ENCODE assay signal across 10 cellular contexts in the genomic region with DNA sequence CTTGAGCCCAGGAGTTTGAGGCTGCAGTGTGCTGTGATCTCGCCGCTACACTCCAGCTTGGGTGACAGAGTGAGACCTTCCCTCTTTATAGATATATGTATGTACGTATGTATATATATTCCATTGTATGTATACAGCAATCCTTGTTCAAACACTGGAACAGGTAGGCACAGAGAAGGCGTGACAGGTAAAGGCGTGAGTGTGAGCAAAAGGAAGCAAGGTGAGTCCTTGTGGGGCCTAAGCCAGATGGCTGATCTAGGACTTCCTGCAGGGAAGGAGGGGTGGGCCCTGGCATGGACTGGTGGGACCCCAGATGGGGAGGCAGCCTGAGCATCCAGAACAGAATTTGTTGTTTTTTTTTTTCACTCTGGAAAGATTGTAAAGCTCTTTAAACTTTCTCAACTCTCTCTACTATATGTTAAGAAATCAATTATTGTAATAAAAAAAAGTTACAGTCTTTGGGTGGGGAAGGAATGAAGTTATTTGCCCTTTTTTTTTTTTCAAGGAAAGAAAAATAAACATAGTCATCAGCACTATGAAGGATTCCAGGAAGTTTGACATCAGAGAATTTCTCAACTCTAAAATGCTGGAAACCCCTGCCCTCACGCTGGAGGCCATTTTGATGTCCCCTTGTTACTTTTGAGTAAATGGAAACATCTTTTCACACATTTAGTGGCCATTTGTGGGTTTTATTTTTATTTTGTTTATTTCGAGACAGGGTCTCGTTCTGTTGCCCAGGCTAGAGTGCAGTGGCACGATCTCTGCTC. TPM values are rescaled to one million over a fixed set of nuclear protein-coding genes. Genes with fewer than 3 reads are reported as not detected.
A peak's percentile ranks its signal among the peaks of the same experiment; 100 is the strongest.
DNase-seq lines count a peak whose midpoint lies in the region; ATAC-seq, FAIRE-seq and TF ChIP-seq lines count a peak whose summit lies in the region.
"Had no signal": no experiment of that assay in that cellular context is flagged by ENCODE, and none has a peak within 500 bp of the region (broad histone marks: within the 10 kb centered on the region; RNA-seq: fewer than 3 reads in every experiment).

No MANE protein-coding gene starts in this region.

- peak overlapping the region; percentile 99 for H2BK15ac ChIP-seq in IMR-90 (ENCODE audit: low read depth, low read length)

- H2BK120ac ChIP-seq in IMR-90 (ENCODE audit: low read depth, low read length), result peak overlapping the region; percentile 98

- BruUV-seq in IMR-90 (replicated peaks; lab: Mats Ljungman, UMichigan), result no TSS peak

- H3K56ac ChIP-seq in IMR-90 (ENCODE audit: extremely low read depth, insufficient read depth, low read length), result peak overlapping the region; percentile 70

- no peak for TF ChIP-seq POLR2A in IMR-90 (IDR thresholded peaks at IDR 0.05; ENCODE audit: low read depth, low read length)

- CTCF ChIA-PET in AG04450 (lab: Charles Lee) (interaction anchor here (0.6 to 1.7 kb wide), 4 partner anchors 14 to 330 kb away, joined by 3 to 5 read pairs (median 5); no protein-coding TSS in a partner anchor), IMR-90 (lab: Yijun Ruan, JAX) (no interaction called here)

- dilution Hi-C loops in IMR-90 (cut with HindIII; ENCODE audit: low sequenced_read_pairs, unreplicated experiment), result no loop called here

- peak overlapping the region; percentile 88 to 93 for H4K8ac ChIP-seq in IMR-90 (ENCODE audit: low read depth in 2 of 2, low read length in 2 of 2)

- H3K4me2 ChIP-seq in IMR-90 (ENCODE audit: low read depth, low read length), result peak overlapping the region; percentile 53
- H3K4me2 ChIP-seq: neural progenitor cell had no signal

- no peak for FAIRE-seq in bronchial epithelial cell (lab: Jason Lieb, UNC)

- POLR2A ChIA-PET in AG04450 (lab: Yijun Ruan, JAX), result interaction anchor here (0.6 to 0.7 kb wide), 4 partner anchors 88 to 495 kb away, joined by 4 to 7 read pairs (median 6); no protein-coding TSS in a partner anchor
- POLR2A ChIA-PET in IMR-90 (lab: Charles Lee; ENCODE audit: unreplicated experiment), result interaction anchor here (0.9 kb wide), 1 partner anchor 13 kb away, joined by 11 read pairs; no protein-coding TSS in a partner anchor

- H3K23ac ChIP-seq in IMR-90 (ENCODE audit: low read depth, low read length), result peak overlapping the region; percentile 95

- H2BK5ac ChIP-seq in IMR-90 (ENCODE audit: low read depth, low read length, poor library complexity, severe bottlenecking), result peak overlapping the region; percentile 93

- H4K5ac ChIP-seq in IMR-90 (ENCODE audit: low read depth, low read length), result peak overlapping the region; percentile 100

- no peaks in the 10 kb centered on the region for H3K27me3 ChIP-seq in AG04450 (ENCODE audit: control insufficient read depth, insufficient read depth, low read length)
- H3K27me3 ChIP-seq in IMR-90 (ENCODE audit: control insufficient read depth, insufficient read depth, low read length), result no peaks in the 10 kb centered on the region
- H3K27me3 ChIP-seq in bronchial epithelial cell (ENCODE audit: control insufficient read depth, insufficient read depth, low read length), result no peaks in the 10 kb centered on the region
- no peaks in the 10 kb centered on the region for H3K27me3 ChIP-seq in mucosa of stomach (ENCODE audit: control insufficient read depth, insufficient read depth, low read length)

- no peak for DNase-seq in AG04450 (ENCODE audit: low read depth, low spot score)
- DNase-seq in IMR-90, result peak; percentile 85
- DNase-seq in bronchial epithelial cell (ENCODE audit: low read depth), result peak; percentile 64
- no peak for DNase-seq in T-helper 9 cell
- DNase-seq in cerebellar cortex (ENCODE audit: low spot score), result no peak
- DNase-seq in cerebellum (ENCODE audit: low spot score), result no peak
- DNase-seq: activated B cell treated with CpG ODN at 0.5 μM for 24 hours had no signal

- H3K36me3 ChIP-seq in IMR-90 (ENCODE audit: control insufficient read depth, insufficient read depth, low read length), result no peaks in the 10 kb centered on the region
- H3K36me3 ChIP-seq in bronchial epithelial cell (ENCODE audit: control insufficient read depth, insufficient read depth, low read length), result no peaks in the 10 kb centered on the region
- no peaks in the 10 kb centered on the region for H3K36me3 ChIP-seq in mucosa of stomach (ENCODE audit: control insufficient read depth, insufficient read depth, low read length)
- H3K36me3 ChIP-seq: neural progenitor cell had no signal

- H2BK20ac ChIP-seq in IMR-90 (ENCODE audit: low read depth, low read length), result peak overlapping the region; percentile 98

- H3K9ac ChIP-seq in IMR-90 (ENCODE audit: low read depth, low read length), result peak overlapping the region; percentile 69
- peak overlapping the region; percentile 45 for H3K9ac ChIP-seq in mucosa of stomach (ENCODE audit: low read length)
- H3K9ac ChIP-seq: neural progenitor cell had no signal

- H3K79me1 ChIP-seq in IMR-90 (ENCODE audit: low read depth in 1 of 2, low read length in 2 of 2), result peaks cover 17 to 80% of the 10 kb centered on the region in 2 experiments

- in situ Hi-C loops in IMR-90 (cut with MboI; ENCODE audit: low sequenced_read_pairs), result loop anchor here (5.0 kb wide), 1 partner anchor 51 kb away; no protein-coding TSS in a partner anchor

- H3K9me3 ChIP-seq in AG04450 (ENCODE audit: control insufficient read depth, insufficient read depth, low read length), result no peaks in the 10 kb centered on the region; the same call in 1 of the 2 replicates
- H3K9me3 ChIP-seq in IMR-90 (ENCODE audit: control insufficient read depth, insufficient read depth, low read length), result no peaks in the 10 kb centered on the region
- no peaks in the 10 kb centered on the region for H3K9me3 ChIP-seq in mucosa of stomach (ENCODE audit: control insufficient read depth, low read length)

- H3K4me1 ChIP-seq in IMR-90 (ENCODE audit: control insufficient read depth, insufficient read depth, low read length) (peaks cover 47% of the 10 kb centered on the region), mucosa of stomach (ENCODE audit: control insufficient read depth, insufficient read depth, low read length) (peaks cover 59% of the 10 kb centered on the region)

- TF ChIP-seq CTCF in AG04450 (IDR thresholded peaks at IDR 0.05; ENCODE audit: low read depth, low read length) (no peak), IMR-90 (conservative IDR thresholded peaks at IDR 0.05; ENCODE audit: low read depth, low read length) (no peak), bronchial epithelial cell (IDR thresholded peaks at IDR 0.05; ENCODE audit: insufficient read depth, low read length, severe bottlenecking) (no peak)

- H3K18ac ChIP-seq in IMR-90 (ENCODE audit: low read depth, low read length), result peak overlapping the region; percentile 99

- no peak for ATAC-seq in IMR-90 (ENCODE audit: low read depth)
- no peak for ATAC-seq in GM21515 (IDR thresholded peaks at IDR 0.05; ENCODE audit: unreplicated experiment)

- TF ChIP-seq RAD21 in IMR-90 (IDR thresholded peaks at IDR 0.05; ENCODE audit: low read length), result no peak

- H3K4me3 ChIP-seq in AG04450 (ENCODE audit: low read depth, low read length) (no peak overlapping the region), IMR-90 (ENCODE audit: insufficient read depth, low read depth, low read length) (no peak overlapping the region), bronchial epithelial cell (ENCODE audit: low read depth, low read length) (no peak overlapping the region), mucosa of stomach (ENCODE audit: low read length) (no peak overlapping the region)
- H3K4me3 ChIP-seq: neural progenitor cell had no signal

- no peak overlapping the region for H2AFZ ChIP-seq in IMR-90 (replicated peaks; ENCODE audit: low read length, poor library complexity)
- H2AFZ ChIP-seq: neural progenitor cell had no signal

- H3K14ac ChIP-seq in IMR-90 (replicated peaks; ENCODE audit: low read depth, low read length), result peak overlapping the region; percentile 95

- peak overlapping the region; percentile 98 for H3K4ac ChIP-seq in IMR-90 (ENCODE audit: low read depth, low read length)

- H2AK9ac ChIP-seq in IMR-90 (replicated peaks; ENCODE audit: low read depth, low read length, poor library complexity), result peak overlapping the region; percentile 76

- intact Hi-C loops in IMR-90 (cut with micrococcal nuclease), result no loop called here

- H2AK5ac ChIP-seq in IMR-90 (ENCODE audit: low read depth, low read length), result peak overlapping the region; percentile 100

- peaks cover 40% of the 10 kb centered on the region for H3K9me1 ChIP-seq in IMR-90 (ENCODE audit: insufficient read depth, low read length)

- H4K91ac ChIP-seq in IMR-90 (ENCODE audit: insufficient read depth, low read depth, low read length), result peak overlapping the region; percentile 100

- no peaks in the 10 kb centered on the region; the same call in 1 of the 2 replicates for H4K20me1 ChIP-seq in IMR-90 (ENCODE audit: insufficient read depth, low read length)

- 94% methylated on average over 3 of the region's 9 CpGs; no CpG with 5 or more reads in 1 of the 2 experiments for WGBS in IMR-90 (ENCODE audit: extremely low coverage in 2 of 2, insufficient read length in 1 of 2), 2 experiments

- peak overlapping the region; percentile 94 for H3K27ac ChIP-seq in AG04450 (ENCODE audit: low read depth, low read length)
- peak overlapping the region; percentile 98 for H3K27ac ChIP-seq in IMR-90 (ENCODE audit: insufficient read depth, low read length)
- H3K27ac ChIP-seq: neural progenitor cell had no signal

TF ChIP-seq in IMR-90, 13 proteins besides CTCF, POLR2A, EP300 and RAD21:
- TF ChIP-seq CEBPB (IDR thresholded peaks at IDR 0.05; ENCODE audit: low read depth, low read length) (peak; percentile 77), MXI1 (IDR thresholded peaks at IDR 0.05; ENCODE audit: borderline replicate concordance, low read depth, low read length) (no peak)

RNA-seq across cellular contexts. Expression of a gene that starts 38.9 kb away (rescaled TPM):
- 19.8 and 25.0 TPM in 2 replicates for polyA plus RNA-seq in AG04450 (2011; rRNA removed)
- polyA minus RNA-seq in AG04450 (2011; rRNA and poly(A)+ RNA removed), result 28.0 and 31.6 TPM in 2 replicates
- total RNA-seq in IMR-90 (2012; rRNA removed), result 15.8 and 18.9 TPM in 2 replicates
- polyA plus RNA-seq in IMR-90 (2012; rRNA removed), result 21.7 and 22.6 TPM in 2 replicates
- polyA plus RNA-seq in IMR-90 (2012; cell fraction: cytosol; rRNA removed), result 17.5 and 24.5 TPM in 2 replicates
- 26.3 and 44.5 TPM in 2 replicates for polyA plus RNA-seq in IMR-90 (2012; cell fraction: nucleus; rRNA removed; ENCODE audit: low replicate concordance)
- total RNA-seq in bronchial epithelial cell, result 7.9 and 17.1 TPM in 2 replicates
- 96.1 TPM for total RNA-seq in cerebellum

Comparison
In these comparisons a context has a peak if more than half of its experiments do, and no peak if none do; other contexts are left out.
1. DNase-seq: peak in IMR-90 (single experiment) and bronchial epithelial cell (single experiment); none in AG04450 (single experiment), T-helper 9 cell (single experiment), cerebellar cortex (single experiment) and cerebellum (single experiment).